ENCODE assay signal across 8 cellular contexts in genomic region chr17:43020030-43020621, GRCh38. TPM values are rescaled to one million over a fixed set of nuclear protein-coding genes. Genes with fewer than 3 reads are reported as not detected.
DNase-seq lines count a peak whose midpoint lies in the region; ATAC-seq and TF ChIP-seq lines count a peak whose summit lies in the region.

No MANE protein-coding gene starts in this region.

- H2BK120ac ChIP-seq in IMR-90 (ENCODE audit: low read depth, low read length): 0 out of 2 replicates have a peak overlapping the region, but pooled peaks have one; percentile 37

- intact Hi-C loops in IMR-90 (cut with micrococcal nuclease): no loop called here
- intact Hi-C loops in colonic mucosa (cut with DNase I): loop anchor here (10.0 kb wide), 2 partner anchors 295 to 325 kb away; no protein-coding TSS in a partner anchor

- no TSS peak for BruUV-seq in IMR-90 (replicated peaks; lab: Mats Ljungman, UMichigan)

- peaks cover 33% of the 10 kb centered on the region for H3K36me3 ChIP-seq in IMR-90 (ENCODE audit: control insufficient read depth, insufficient read depth, low read length)
- H3K36me3 ChIP-seq in colonic mucosa: no peaks in the 10 kb centered on the region

- H4K91ac ChIP-seq in IMR-90 (ENCODE audit: insufficient read depth, low read depth, low read length): peak overlapping the region; percentile 56

- H3K27ac ChIP-seq in IMR-90 (ENCODE audit: insufficient read depth, low read length) (peak overlapping the region; percentile 4; the same call in 1 of the 2 replicates), colonic mucosa (peak overlapping the region; percentile 83)

- peak overlapping the region in 8 of 10 donors; percentile 10 to 87 (median 72) for H3K27ac Mint-ChIP-seq in naive thymus-derived CD8-positive, alpha-beta T cell

- H3K14ac ChIP-seq in IMR-90 (replicated peaks; ENCODE audit: low read depth, low read length): peak overlapping the region; percentile 71; the same call in 1 of the 2 replicates

- H3K79me1 ChIP-seq in IMR-90 (ENCODE audit: low read depth in 1 of 2, low read length in 2 of 2): peaks cover 15 to 56% of the 10 kb centered on the region in 2 experiments; a peak in 3 of 4 replicates

- in situ Hi-C loops in IMR-90 (cut with MboI; ENCODE audit: low sequenced_read_pairs): no loop called here

- H3K4me1 Mint-ChIP-seq in naive thymus-derived CD8-positive, alpha-beta T cell: peaks cover 24 to 51% (median 40%) of the 10 kb centered on the region in 4 donors

- no peaks in the 10 kb centered on the region for H3K36me3 Mint-ChIP-seq in naive thymus-derived CD8-positive, alpha-beta T cell

- H4K8ac ChIP-seq in IMR-90 (ENCODE audit: low read depth in 2 of 2, low read length in 2 of 2): peak overlapping the region; percentile 44 to 58; a peak in 3 of 4 replicates

- WGBS in IMR-90 (ENCODE audit: extremely low coverage in 2 of 2, insufficient read length in 1 of 2), 2 experiments: no CpG with 5 or more reads among the region's 6 CpGs

- 0 out of 2 replicates have a peak overlapping the region, but pooled peaks have one; percentile 87 for H3K23ac ChIP-seq in IMR-90 (ENCODE audit: low read depth, low read length)

- H2AK5ac ChIP-seq in IMR-90 (ENCODE audit: low read depth, low read length): peak overlapping the region; percentile 75; the same call in 1 of the 2 replicates

- ATAC-seq in IMR-90 (ENCODE audit: low read depth) (no peak), GM19351 (IDR thresholded peaks at IDR 0.05; ENCODE audit: unreplicated experiment) (no peak), HG02885 (IDR thresholded peaks at IDR 0.05; ENCODE audit: poor library complexity, unreplicated experiment) (no peak), GM18511 (IDR thresholded peaks at IDR 0.05; ENCODE audit: unreplicated experiment) (no peak)
- ATAC-seq in naive thymus-derived CD8-positive, alpha-beta T cell: no peak

- H2BK5ac ChIP-seq in IMR-90 (ENCODE audit: low read depth, low read length, poor library complexity, severe bottlenecking): no peak overlapping the region

- no peak overlapping the region for H3K18ac ChIP-seq in IMR-90 (ENCODE audit: low read depth, low read length)

- TF ChIP-seq CTCF in AG10803 (conservative IDR thresholded peaks at IDR 0.05; ENCODE audit: low read length) (no peak), IMR-90 (conservative IDR thresholded peaks at IDR 0.05; ENCODE audit: low read depth, low read length) (no peak), colonic mucosa (IDR thresholded peaks at IDR 0.05) (no peak)

- peaks cover 20% of the 10 kb centered on the region for H3K9me1 ChIP-seq in IMR-90 (ENCODE audit: insufficient read depth, low read length)

- peak overlapping the region; percentile 81 for H3K4ac ChIP-seq in IMR-90 (ENCODE audit: low read depth, low read length)

- H2AFZ ChIP-seq in IMR-90 (replicated peaks; ENCODE audit: low read length, poor library complexity): no peak overlapping the region

- peak overlapping the region; percentile 91 for H2AK9ac ChIP-seq in IMR-90 (replicated peaks; ENCODE audit: low read depth, low read length, poor library complexity)

- H3K27me3 Mint-ChIP-seq in naive thymus-derived CD8-positive, alpha-beta T cell: no peaks in the 10 kb centered on the region

- no peak for TF ChIP-seq RAD21 in IMR-90 (IDR thresholded peaks at IDR 0.05; ENCODE audit: low read length)

- CTCF ChIA-PET in IMR-90 (lab: Yijun Ruan, JAX): no interaction called here

- H2BK20ac ChIP-seq in IMR-90 (ENCODE audit: low read depth, low read length): 0 out of 2 replicates have a peak overlapping the region, but pooled peaks have one; percentile 3

- no peak for TF ChIP-seq POLR2A in IMR-90 (IDR thresholded peaks at IDR 0.05; ENCODE audit: low read depth, low read length)

- peaks cover 32% of the 10 kb centered on the region; the same call in 1 of the 2 replicates for H4K20me1 ChIP-seq in IMR-90 (ENCODE audit: insufficient read depth, low read length)

- 0 out of 2 replicates have a peak, but pooled peaks cover 2% of the 10 kb centered on the region for H3K27me3 ChIP-seq in IMR-90 (ENCODE audit: control insufficient read depth, insufficient read depth, low read length)
- no peaks in the 10 kb centered on the region for H3K27me3 ChIP-seq in colonic mucosa

- peak overlapping the region; percentile 31 to 89 (median 71) for H3K4me3 Mint-ChIP-seq in naive thymus-derived CD8-positive, alpha-beta T cell

- no peak overlapping the region for H3K56ac ChIP-seq in IMR-90 (ENCODE audit: extremely low read depth, insufficient read depth, low read length)

- H4K5ac ChIP-seq in IMR-90 (ENCODE audit: low read depth, low read length): 0 out of 2 replicates have a peak overlapping the region, but pooled peaks have one; percentile 9

- peak overlapping the region; percentile 87; the same call in 1 of the 3 replicates for H2BK15ac ChIP-seq in IMR-90 (ENCODE audit: low read depth, low read length)

- H3K4me3 ChIP-seq in AG10803 (ENCODE audit: low read length): peak overlapping the region; percentile 1
- H3K4me3 ChIP-seq in IMR-90 (ENCODE audit: insufficient read depth, low read depth, low read length): no peak overlapping the region
- no peak overlapping the region for H3K4me3 ChIP-seq in colonic mucosa

- dilution Hi-C loops in IMR-90 (cut with HindIII; ENCODE audit: low sequenced_read_pairs, unreplicated experiment): no loop called here

- H3K9me3 ChIP-seq in IMR-90 (ENCODE audit: control insufficient read depth, insufficient read depth, low read length) (no peaks in the 10 kb centered on the region), colonic mucosa (no peaks in the 10 kb centered on the region)

- H3K9ac ChIP-seq in IMR-90 (ENCODE audit: low read depth, low read length) (no peak overlapping the region), colonic mucosa (ENCODE audit: low read depth in 2 of 2, low read length in 2 of 2) (peak overlapping the region in 1 of 2 donors; percentile 51)

- H3K4me1 ChIP-seq in IMR-90 (ENCODE audit: control insufficient read depth, insufficient read depth, low read length) (peaks cover 12% of the 10 kb centered on the region), colonic mucosa (no peaks in the 10 kb centered on the region)

- POLR2A ChIA-PET in IMR-90 (lab: Charles Lee; ENCODE audit: unreplicated experiment): no interaction called here
- POLR2A ChIA-PET in naive thymus-derived CD8-positive, alpha-beta T cell (lab: Charles Lee): interaction anchor here (0.7 to 3.7 kb wide), 5 partner anchors 8 to 319 kb away, joined by 3 to 12 read pairs (median 5); partner anchors contain the start of genes IFI35 and RPL27

- H3K9me3 Mint-ChIP-seq in naive thymus-derived CD8-positive, alpha-beta T cell: no peaks in the 10 kb centered on the region

- DNase-seq in AG10803 (ENCODE audit: low read depth) (peak; percentile 20), IMR-90 (no peak), colonic mucosa (no peak), DMS114 treated with DMSO at 0.1 percent for 48 hours (lab: John Stamatoyannopoulos, UW; ENCODE audit: unreplicated experiment) (no peak)
- DNase-seq in naive thymus-derived CD8-positive, alpha-beta T cell: peak in 1 of 10 donors; percentile 50

- peak overlapping the region; percentile 35; the same call in 1 of the 2 replicates for H3K4me2 ChIP-seq in IMR-90 (ENCODE audit: low read depth, low read length)

TF ChIP-seq in IMR-90, 13 proteins besides CTCF, POLR2A, EP300 and RAD21:
- TF ChIP-seq FOS (IDR thresholded peaks at IDR 0.05; ENCODE audit: low read depth, low read length): no peak

RNA-seq across cellular contexts. Expression of gene VAT1, which starts 2.1 kb away (rescaled TPM):
- 81.1 and 101 TPM in 2 replicates for total RNA-seq in IMR-90 (2012; rRNA removed)
- polyA plus RNA-seq in IMR-90 (2012; rRNA removed): 97.3 and 108 TPM in 2 replicates
- polyA plus RNA-seq in IMR-90 (2012; cell fraction: cytosol; rRNA removed): 71.0 and 147 TPM in 2 replicates
- 52.1 and 70.3 TPM in 2 replicates for polyA plus RNA-seq in IMR-90 (2012; cell fraction: nucleus; rRNA removed; ENCODE audit: low replicate concordance)
- 10 to 100 TPM; 33.2 to 61.5 TPM for total RNA-seq in colonic mucosa
- total RNA-seq in naive thymus-derived CD8-positive, alpha-beta T cell: 10 to 100 TPM; 36.7 to 42.2 TPM
- 10 to 100 TPM; 24.7 to 33.9 (median 28.2) TPM for polyA plus RNA-seq in naive thymus-derived CD8-positive, alpha-beta T cell

RNA-seq across cellular contexts. Expression of gene RND2, which starts 4.9 kb away (rescaled TPM):
- total RNA-seq in IMR-90 (2012; rRNA removed) (1.1 TPM in 2 replicates), colonic mucosa (under 1 TPM; 0.30 to 0.56 TPM)
- polyA plus RNA-seq in IMR-90 (2012; rRNA removed): 1.8 and 1.9 TPM in 2 replicates
- 2.1 and 2.5 TPM in 2 replicates for polyA plus RNA-seq in IMR-90 (2012; cell fraction: cytosol; rRNA removed)
- polyA plus RNA-seq in IMR-90 (2012; cell fraction: nucleus; rRNA removed; ENCODE audit: low replicate concordance): 0.89 and 1.0 TPM in 2 replicates
- total RNA-seq in naive thymus-derived CD8-positive, alpha-beta T cell: under 1 TPM in 1 of 2 experiments, not detected in 1; 0.16 TPM
- polyA plus RNA-seq in naive thymus-derived CD8-positive, alpha-beta T cell: under 1 TPM in 2 of 3 donors, not detected in 1; 0.08 to 0.09 TPM

RNA-seq across cellular contexts. Expression of gene IFI35, which starts 13.5 kb away (rescaled TPM):
- total RNA-seq in IMR-90 (2012; rRNA removed) (13.1 and 17.0 TPM in 2 replicates), colonic mucosa (10 to 100 TPM; 25.9 to 27.9 TPM)
- 15.0 and 15.8 TPM in 2 replicates for polyA plus RNA-seq in IMR-90 (2012; rRNA removed)
- 24.0 and 28.4 TPM in 2 replicates for polyA plus RNA-seq in IMR-90 (2012; cell fraction: cytosol; rRNA removed)
- polyA plus RNA-seq in IMR-90 (2012; cell fraction: nucleus; rRNA removed; ENCODE audit: low replicate concordance): 20.7 and 29.0 TPM in 2 replicates
- 10 to 100 TPM; 35.7 to 39.1 TPM for total RNA-seq in naive thymus-derived CD8-positive, alpha-beta T cell
- polyA plus RNA-seq in naive thymus-derived CD8-positive, alpha-beta T cell: 10 to 100 TPM; 44.8 to 49.8 (median 47.2) TPM

RNA-seq across cellular contexts. Expression of gene RPL27, which starts 21.9 kb away (rescaled TPM):
- 1,595 and 1,663 TPM in 2 replicates for total RNA-seq in IMR-90 (2012; rRNA removed)
- polyA plus RNA-seq in IMR-90 (2012; rRNA removed): 2,806 and 4,622 TPM in 2 replicates
- polyA plus RNA-seq in IMR-90 (2012; cell fraction: cytosol; rRNA removed): 1,884 and 2,403 TPM in 2 replicates
- polyA plus RNA-seq in IMR-90 (2012; cell fraction: nucleus; rRNA removed; ENCODE audit: low replicate concordance): 413 and 1,434 TPM in 2 replicates
- total RNA-seq in colonic mucosa: 100 to 1,000 TPM; 707 to 851 TPM
- total RNA-seq in naive thymus-derived CD8-positive, alpha-beta T cell: 1,000 to 10,000 TPM; 1,609 to 1,640 TPM
- polyA plus RNA-seq in naive thymus-derived CD8-positive, alpha-beta T cell: 1,000 to 10,000 TPM; 2,416 to 2,846 (median 2,434) TPM

RNA-seq across cellular contexts. Expression of gene RUNDC1, which starts 39.8 kb away (rescaled TPM):
- total RNA-seq in IMR-90 (2012; rRNA removed) (7.0 and 8.1 TPM in 2 replicates), colonic mucosa (10 to 100 TPM; 18.7 to 22.3 TPM)
- 7.4 and 7.9 TPM in 2 replicates for polyA plus RNA-seq in IMR-90 (2012; rRNA removed)
- polyA plus RNA-seq in IMR-90 (2012; cell fraction: cytosol; rRNA removed): 6.5 and 6.6 TPM in 2 replicates
- polyA plus RNA-seq in IMR-90 (2012; cell fraction: nucleus; rRNA removed; ENCODE audit: low replicate concordance): 6.6 and 7.1 TPM in 2 replicates
- 10 to 100 TPM; 18.6 to 18.8 TPM for total RNA-seq in naive thymus-derived CD8-positive, alpha-beta T cell
- polyA plus RNA-seq in naive thymus-derived CD8-positive, alpha-beta T cell: 10 to 100 TPM; 11.8 to 15.9 (median 14.6) TPM
